ENCODE assay signal across 9 cellular contexts in the genomic region with DNA sequence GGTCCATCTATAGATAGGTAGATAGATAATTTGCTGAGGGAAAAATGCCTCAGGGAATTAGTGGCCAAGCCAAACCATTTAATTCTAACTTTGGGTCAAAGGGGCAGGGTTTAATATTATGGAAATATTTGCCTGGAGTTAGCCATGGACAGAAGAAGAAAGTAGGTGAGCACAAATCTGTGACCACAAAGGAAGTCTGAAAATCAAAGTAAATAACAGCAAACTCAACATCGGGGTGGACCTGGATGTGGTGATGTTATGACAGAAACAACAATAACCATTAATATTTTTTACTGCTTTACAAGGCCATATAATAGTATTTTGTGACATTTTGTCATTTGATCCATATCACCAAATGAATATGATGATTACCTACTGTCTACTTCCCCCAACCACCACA.
"Had no signal": no experiment of that assay in that cellular context is flagged by ENCODE, and none has a peak within 500 bp of the region (broad histone marks: within the 10 kb centered on the region; RNA-seq: fewer than 3 reads in every experiment).

No MANE protein-coding gene starts in this region.

- H3K36me3 ChIP-seq: HAP-1 had no signal

- H3K9me3 ChIP-seq: HAP-1 had no signal

- H2AFZ ChIP-seq: GM23248, GM23338 had no signal

- H3K27ac ChIP-seq: GM23248 had no signal

- H3K4me3 ChIP-seq: GM23248, GM23338, HAP-1 had no signal

- H3K9ac ChIP-seq: GM23248 had no signal

- ATAC-seq: GM23338, HCT116 had no signal

- DNase-seq: GM23248, GOT3, H7, H9, HCEC 1CT, HFFc6 had no signal

- H3K4me2 ChIP-seq: GM23338 had no signal
